Comparison of ENCODE assay signal across 20 cellular contexts in genomic region chr2:71313-72035, GRCh38.
"Had no signal": no experiment of that assay in that cellular context is flagged by ENCODE, and none has a peak within 500 bp of the region (broad histone marks: within the 10 kb centered on the region; RNA-seq: fewer than 3 reads in every experiment).

No MANE protein-coding gene starts in this region.

- H3K36me3 Mint-ChIP-seq: activated naive CD4-positive, alpha-beta T cell treated with anti-CD3 and anti-CD28 coated beads, Interleukin-2, amount 50 U/mL, for 72 hours had no signal

- H3K4me1 ChIP-seq: left lung, right atrium auricular region, upper lobe of right lung had no signal

- H3K4me1 Mint-ChIP-seq: activated B cell treated with CpG ODN at 0.5 μM for 24 hours; central memory CD8-positive, alpha-beta T cell; naive thymus-derived CD8-positive, alpha-beta T cell had no signal

- H3K9me3 Mint-ChIP-seq: activated naive CD4-positive, alpha-beta T cell treated with anti-CD3 and anti-CD28 coated beads, Interleukin-2, amount 50 U/mL, for 72 hours; activated T-cell treated with anti-CD3 and anti-CD28 coated beads, Interleukin-2, amount 50 U/mL, for 72 hours; central memory CD8-positive, alpha-beta T cell had no signal

- H3K27me3 ChIP-seq: pancreas, right atrium auricular region, upper lobe of right lung had no signal

- H3K9me3 ChIP-seq: pancreas, right atrium auricular region, upper lobe of right lung had no signal

- H3K4me3 Mint-ChIP-seq: activated B cell treated with CpG ODN at 0.5 μM for 24 hours; activated CD8-positive, alpha-beta T cell treated with anti-CD3 and anti-CD28 coated beads, Interleukin-2, amount 10 ng/mL, durations not matched to agents 7 days and 5 days; activated T-cell treated with anti-CD3 and anti-CD28 coated beads, Interleukin-2, amount 50 U/mL, for 72 hours; central memory CD8-positive, alpha-beta T cell; dendritic cell treated with granulocyte-macrophage colony-stimulating factor and Interleukin-4, amounts not matched to agents 40 ng/mL and 50 ng/mL, for 4 days; naive thymus-derived CD8-positive, alpha-beta T cell had no signal

- H3K4me3 ChIP-seq: left lung, pancreas, right atrium auricular region, upper lobe of right lung had no signal

- DNase-seq: activated B cell treated with CpG ODN at 0.5 μM for 24 hours; activated CD4-positive, alpha-beta T cell treated with anti-CD3 and anti-CD28 coated beads for 48 hours; activated CD8-positive, alpha-beta memory T cell treated with anti-CD3 and anti-CD28 coated beads, Interleukin-2, amount 50 U/mL, for 4 hours; activated CD8-positive, alpha-beta T cell treated with anti-CD3 and anti-CD28 coated beads, Interleukin-2, amount 10 ng/mL, durations not matched to agents 7 days and 5 days; activated gamma-delta T cell; activated T-cell treated with anti-CD3 and anti-CD28 coated beads, Interleukin-2, amount 50 U/mL, for 72 hours; effector memory CD4-positive, alpha-beta T cell; left lung; naive thymus-derived CD8-positive, alpha-beta T cell; pancreas; small intestine; stimulated activated CD4-positive, alpha-beta T cell treated with anti-CD3 and anti-CD28 coated beads, Interleukin-4, amount 100 ng/mL, for 4 hours; stimulated activated CD8-positive, alpha-beta memory T cell treated with anti-CD3 and anti-CD28 coated beads, Interleukin-4, amount 100 ng/mL, for 48 hours; stimulated activated naive CD4-positive, alpha-beta T cell treated with Interleukin-2 at 50 U/mL for 16 hours; T-helper 2 cell; upper lobe of right lung had no signal

- ATAC-seq: activated CD8-positive, alpha-beta T cell treated with anti-CD3 and anti-CD28 coated beads, Interleukin-2, amount 10 ng/mL, durations not matched to agents 7 days and 5 days; activated naive CD4-positive, alpha-beta T cell treated with anti-CD3 and anti-CD28 coated beads, Interleukin-2, amount 50 U/mL, for 72 hours; activated T-cell treated with anti-CD3 and anti-CD28 coated beads, Interleukin-2, amount 50 U/mL, for 72 hours; left lung; naive thymus-derived CD8-positive, alpha-beta T cell; pancreas; upper lobe of right lung had no signal

- H3K27me3 Mint-ChIP-seq: activated B cell treated with CpG ODN at 0.5 μM for 24 hours; dendritic cell treated with granulocyte-macrophage colony-stimulating factor and Interleukin-4, amounts not matched to agents 40 ng/mL and 50 ng/mL, for 4 days had no signal

- H3K27ac ChIP-seq: left lung, right atrium auricular region, upper lobe of right lung had no signal

- H3K27ac Mint-ChIP-seq: activated B cell treated with CpG ODN at 0.5 μM for 24 hours; activated CD8-positive, alpha-beta T cell treated with anti-CD3 and anti-CD28 coated beads, Interleukin-2, amount 10 ng/mL, durations not matched to agents 7 days and 5 days; activated naive CD4-positive, alpha-beta T cell treated with anti-CD3 and anti-CD28 coated beads, Interleukin-2, amount 50 U/mL, for 72 hours; activated T-cell treated with anti-CD3 and anti-CD28 coated beads, Interleukin-2, amount 50 U/mL, for 72 hours; dendritic cell treated with granulocyte-macrophage colony-stimulating factor and Interleukin-4, amounts not matched to agents 40 ng/mL and 50 ng/mL, for 4 days; naive thymus-derived CD8-positive, alpha-beta T cell had no signal

- H3K36me3 ChIP-seq: left lung, pancreas, right atrium auricular region, upper lobe of right lung had no signal
